In the genomic region with DNA sequence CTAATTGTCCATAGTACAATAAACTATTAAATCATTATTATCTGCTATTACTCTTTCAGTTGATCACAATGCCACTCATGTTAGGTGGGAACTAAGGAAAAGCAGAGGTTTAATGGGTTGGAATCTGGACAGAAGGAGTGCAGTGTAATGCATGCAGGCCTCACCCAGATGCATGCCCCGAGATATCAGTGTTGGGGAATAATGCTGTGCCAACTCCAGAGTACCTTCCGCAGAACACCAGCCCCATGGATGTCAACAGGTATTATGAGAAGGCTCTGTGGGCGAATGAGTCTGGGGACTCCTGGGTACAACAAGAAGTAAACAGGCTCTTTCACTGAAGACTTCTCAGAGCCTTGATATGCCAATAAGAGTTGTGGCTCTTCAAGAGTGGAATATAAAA, we compare ENCODE assay signal across 3 cellular contexts.
"Had no signal": no experiment of that assay in that cellular context is flagged by ENCODE, and none has a peak within 500 bp of the region (broad histone marks: within the 10 kb centered on the region; RNA-seq: fewer than 3 reads in every experiment).

No MANE protein-coding gene starts in this region.

- H3K4me3 ChIP-seq: GM12878 had no signal

- ATAC-seq: GM12878 had no signal

- DNase-seq: GDM1, GF-D8 had no signal
